13 cellular contexts compared by ENCODE assay signal in the genomic region with DNA sequence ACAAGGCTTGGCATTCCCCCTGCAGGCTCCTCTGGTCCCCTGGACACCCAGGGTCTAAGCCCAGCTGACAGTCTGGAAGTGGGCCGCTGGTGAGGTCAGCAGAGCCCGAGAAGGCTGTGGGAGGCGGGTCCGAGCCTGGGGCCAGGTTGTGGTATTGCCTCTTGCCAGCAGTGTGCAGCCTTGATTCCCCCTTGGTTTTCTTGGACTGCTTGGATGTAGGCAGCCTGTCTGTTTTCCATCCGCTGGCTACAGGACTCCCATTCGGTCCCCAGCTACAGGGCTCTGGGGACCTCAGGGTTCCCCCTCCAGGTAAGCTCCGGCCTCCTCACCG. TPM values are rescaled to one million over a fixed set of nuclear protein-coding genes. Genes with fewer than 3 reads are reported as not detected.
A peak's percentile ranks its signal among the peaks of the same experiment; 100 is the strongest.
DNase-seq lines count a peak whose midpoint lies in the region; ATAC-seq lines count a peak whose summit lies in the region.
"Had no signal": no experiment of that assay in that cellular context is flagged by ENCODE, and none has a peak within 500 bp of the region (broad histone marks: within the 10 kb centered on the region; RNA-seq: fewer than 3 reads in every experiment).

No MANE protein-coding gene starts in this region.

- H3K27me3 ChIP-seq in BLaER1 (peaks cover 37% of the 10 kb centered on the region), right cardiac atrium (ENCODE audit: control insufficient read depth, insufficient read depth) (no peaks in the 10 kb centered on the region), trophoblast cell (ENCODE audit: insufficient read depth, low read length) (no peaks in the 10 kb centered on the region)

- H3K14ac ChIP-seq in trophoblast cell (ENCODE audit: low read length) = no peak overlapping the region

- H3K4me3 ChIP-seq in BLaER1 = peak overlapping the region; percentile 70; the same call in 1 of the 2 replicates
- H3K4me3 ChIP-seq in right cardiac atrium (ENCODE audit: low read length) = no peak overlapping the region
- H3K4me3 ChIP-seq in trophoblast cell (ENCODE audit: low read depth, low read length) = no peak overlapping the region
- H3K4me3 ChIP-seq: skin epidermis had no signal

- intact Hi-C loops in right cardiac atrium (cut with DNase I) = no loop called here

- H4K20me1 ChIP-seq in BLaER1 = no peaks in the 10 kb centered on the region

- peak overlapping the region; percentile 8 for H4K91ac ChIP-seq in trophoblast cell (ENCODE audit: low read depth, low read length)

- H3K79me1 ChIP-seq in trophoblast cell (ENCODE audit: low read length) = peaks cover 21% of the 10 kb centered on the region

- 69% methylated on average over 8 of the region's 8 CpGs for WGBS in right cardiac atrium
- no CpG with 5 or more reads among the region's 8 CpGs for WGBS in trophoblast cell (ENCODE audit: extremely low coverage, insufficient coverage, insufficient read length)

- no peak overlapping the region for H2AFZ ChIP-seq in trophoblast cell (ENCODE audit: insufficient read depth, low read length, poor library complexity)

- peaks cover 3% of the 10 kb centered on the region for H3K79me2 ChIP-seq in trophoblast cell (ENCODE audit: control insufficient read depth, insufficient read depth, low read length, poor library complexity)

- H3K9me3 ChIP-seq in BLaER1 (no peaks in the 10 kb centered on the region), right cardiac atrium (ENCODE audit: control insufficient read depth, low read length) (no peaks in the 10 kb centered on the region), trophoblast cell (ENCODE audit: insufficient read depth, low read depth, low read length) (no peaks in the 10 kb centered on the region)
- H3K9me3 ChIP-seq: adrenal gland had no signal

- no peak overlapping the region for H2BK12ac ChIP-seq in trophoblast cell (ENCODE audit: low read length)

- ATAC-seq in right cardiac atrium (peak in 1 of 2 donors; percentile 25), HG03432 (IDR thresholded peaks at IDR 0.05; ENCODE audit: unreplicated experiment) (no peak), HG03135 (IDR thresholded peaks at IDR 0.05; ENCODE audit: unreplicated experiment) (no peak)
- ATAC-seq: SK-N-SH treated with all-trans-retinoic acid at 6 μM for 48 hours had no signal

- no peak overlapping the region for H2BK120ac ChIP-seq in trophoblast cell (ENCODE audit: insufficient read depth, low read length, poor library complexity)

- H3K4me1 ChIP-seq in BLaER1 (peaks cover 67% of the 10 kb centered on the region), right cardiac atrium (ENCODE audit: control insufficient read depth, insufficient read depth, low read length) (peaks cover 2% of the 10 kb centered on the region), trophoblast cell (ENCODE audit: control insufficient read depth in 1 of 2, insufficient read depth in 2 of 2, low read length in 2 of 2) (peaks cover 37 to 48% of the 10 kb centered on the region in 2 experiments)

- H3K4me2 ChIP-seq in BLaER1 = peak overlapping the region; percentile 81
- H3K4me2 ChIP-seq in trophoblast cell (ENCODE audit: low read length) = peak overlapping the region; percentile 96

- H4K8ac ChIP-seq in trophoblast cell (ENCODE audit: low read depth, low read length) = peak overlapping the region; percentile 40

- H3K27ac ChIP-seq in BLaER1 = no peak overlapping the region; the same call in 1 of the 2 replicates
- peak overlapping the region; percentile 55 for H3K27ac ChIP-seq in angular gyrus (ENCODE audit: low read depth, low read length)
- no peak overlapping the region for H3K27ac ChIP-seq in right cardiac atrium (ENCODE audit: low read length)
- no peak overlapping the region for H3K27ac ChIP-seq in trophoblast cell (ENCODE audit: low read depth, low read length)

- H3K36me3 ChIP-seq in BLaER1 (no peaks in the 10 kb centered on the region), trophoblast cell (ENCODE audit: control insufficient read depth in 1 of 2, insufficient read depth in 2 of 2, low read length in 2 of 2) (no peaks in the 10 kb centered on the region)
- H3K36me3 ChIP-seq: adrenal gland had no signal

- peak overlapping the region; percentile 12 for H3K18ac ChIP-seq in trophoblast cell (ENCODE audit: low read length)

- peak overlapping the region; percentile 53 for H3K4ac ChIP-seq in trophoblast cell (ENCODE audit: low read depth, low read length)

- H2AK5ac ChIP-seq in trophoblast cell (ENCODE audit: low read length) = peak overlapping the region; percentile 11

- no peak overlapping the region for H4K12ac ChIP-seq in trophoblast cell (ENCODE audit: low read depth, low read length)

- H3K23ac ChIP-seq in trophoblast cell (ENCODE audit: low read length) = no peak overlapping the region

- no peak overlapping the region for H2BK5ac ChIP-seq in trophoblast cell (ENCODE audit: low read depth, low read length, poor library complexity)

- peak; percentile 61 to 90 (median 77) for DNase-seq in right cardiac atrium
- no peak for DNase-seq in trophoblast cell
- no peak for DNase-seq in AML-193 (lab: John Stamatoyannopoulos, UW)
- DNase-seq in DMS53 treated with DMSO at 0.1 percent for 48 hours (lab: John Stamatoyannopoulos, UW; ENCODE audit: unreplicated experiment) = no peak
- DNase-seq: ACHN, adrenal gland, Calu3 had no signal

- H3K9ac ChIP-seq in BLaER1 (peak overlapping the region; percentile 30; the same call in 1 of the 2 replicates), trophoblast cell (ENCODE audit: low read length) (no peak overlapping the region)

RNA-seq across cellular contexts. Expression of gene AIF1L, which starts 1.6 kb away (rescaled TPM):
- 10 to 100 TPM in 3 of 4 donors, 1 to 10 TPM in 1; 6.9 to 22.7 (median 16.5) TPM for total RNA-seq in right cardiac atrium
- polyA plus RNA-seq in right cardiac atrium = 15.7 TPM
- 52.7 and 54.3 TPM in 2 replicates for polyA plus RNA-seq in trophoblast cell (2013)

RNA-seq across cellular contexts. Expression of gene NUP214, which starts 27.5 kb away (rescaled TPM):
- 10 to 100 TPM; 27.0 to 34.6 (median 29.6) TPM for total RNA-seq in right cardiac atrium
- polyA plus RNA-seq in right cardiac atrium = 12.0 TPM
- polyA plus RNA-seq in trophoblast cell (2013) = 36.8 and 37.2 TPM in 2 replicates

Comparison
In these comparisons a context has a peak if more than half of its experiments do, and no peak if none do; other contexts are left out.
1. DNase-seq: peak in right cardiac atrium (3 of 3); none in trophoblast cell (0 of 2), AML-193 (0 of 2) and DMS53 treated with DMSO at 0.1 percent for 48 hours (single experiment).